Comparison of ENCODE assay signal across 8 cellular contexts in genomic region chrX:39613997-39614679, GRCh38.
A peak's percentile ranks its signal among the peaks of the same experiment; 100 is the strongest.
DNase-seq lines count a peak whose midpoint lies in the region; ATAC-seq and TF ChIP-seq lines count a peak whose summit lies in the region.

No MANE protein-coding gene starts in this region.

- H3K27me3 ChIP-seq in Loucy (ENCODE audit: insufficient read depth, low read length, poor library complexity, severe bottlenecking) (no peaks in the 10 kb centered on the region), thyroid gland (no peaks in the 10 kb centered on the region)

- H3K9me2 ChIP-seq in Loucy (replicated peaks; ENCODE audit: low read depth, low read length): no peaks in the 10 kb centered on the region

- peak overlapping the region; percentile 63 for H3K4me2 ChIP-seq in Loucy (ENCODE audit: low read depth, low read length, poor library complexity, severe bottlenecking)

- no peak for TF ChIP-seq POLR2A in thyroid gland (IDR thresholded peaks at IDR 0.05)

- H3K9ac ChIP-seq in Loucy (ENCODE audit: low read depth, low read length, poor library complexity, severe bottlenecking): no peak overlapping the region

- peak overlapping the region; percentile 70; the same call in 1 of the 2 replicates for H2AFZ ChIP-seq in Loucy (ENCODE audit: low read length)

- no peak overlapping the region for H3K27ac ChIP-seq in thyroid gland

- intact Hi-C loops in thyroid gland (cut with DNase I): no loop called here

- 27 to 32% methylated on average over 15 to 17 of the region's 23 CpGs for WGBS in thyroid gland, 2 donors

- H3K9me3 ChIP-seq in Loucy (ENCODE audit: insufficient read depth, low read depth, low read length) (no peaks in the 10 kb centered on the region), thyroid gland (no peaks in the 10 kb centered on the region)

- H3K4me3 ChIP-seq in Loucy (ENCODE audit: low read length, poor library complexity, severe bottlenecking) (peak overlapping the region; percentile 63), thyroid gland (replicated peaks in 1 of 3) (no peak overlapping the region)

- no peaks in the 10 kb centered on the region for H3K4me1 ChIP-seq in Loucy (ENCODE audit: insufficient read depth, low read length, poor library complexity, severe bottlenecking)
- H3K4me1 ChIP-seq in thyroid gland: peaks cover 4 to 10% of the 10 kb centered on the region in 2 donors

- H4K20me1 ChIP-seq in Loucy (ENCODE audit: insufficient read depth, low read length, poor library complexity, severe bottlenecking): no peaks in the 10 kb centered on the region

- DNase-seq in activated CD8-positive, alpha-beta memory T cell treated with anti-CD3 and anti-CD28 coated beads, Interleukin-2, amount 50 U/mL, for 4 hours: peak; percentile 57
- DNase-seq in iPS-NIHi11 (ENCODE audit: low spot score) (peak; percentile 29), thyroid gland (no peak)
- DNase-seq in stimulated activated CD8-positive, alpha-beta memory T cell treated with anti-CD3 and anti-CD28 coated beads, Interleukin-15, amount 100 ng/mL, for 48 hours (ENCODE audit: low read depth in 2 of 2): peak; percentile 58

- ATAC-seq in GM18868 (IDR thresholded peaks at IDR 0.05; ENCODE audit: unreplicated experiment) (peak; percentile 59), GM21526 (IDR thresholded peaks at IDR 0.05; ENCODE audit: low FRiP score, unreplicated experiment) (no peak), GM19328 (IDR thresholded peaks at IDR 0.05; ENCODE audit: unreplicated experiment) (no peak)

- no peaks in the 10 kb centered on the region for H3K36me3 ChIP-seq in Loucy (ENCODE audit: insufficient read depth, low read length)
- no peaks in the 10 kb centered on the region for H3K36me3 ChIP-seq in thyroid gland

- no peaks in the 10 kb centered on the region for H3K79me2 ChIP-seq in Loucy (ENCODE audit: insufficient read depth, low read length)

- TF ChIP-seq CTCF in Loucy (conservative IDR thresholded peaks at IDR 0.05; ENCODE audit: low read length) (no peak), thyroid gland (IDR thresholded peaks at IDR 0.05) (no peak)

- H3F3A ChIP-seq in Loucy (ENCODE audit: low read depth): no peaks in the 10 kb centered on the region

Comparison
In these comparisons a context has a peak if more than half of its experiments do, and no peak if none do; other contexts are left out.
1. DNase-seq: peak in activated CD8-positive, alpha-beta memory T cell treated with anti-CD3 and anti-CD28 coated beads, Interleukin-2, amount 50 U/mL, for 4 hours (single experiment), iPS-NIHi11 (single experiment) and stimulated activated CD8-positive, alpha-beta memory T cell treated with anti-CD3 and anti-CD28 coated beads, Interleukin-15, amount 100 ng/mL, for 48 hours (2 of 2); none in thyroid gland (0 of 2).